Comparison of ENCODE assay signal across 8 cellular contexts in the genomic region with DNA sequence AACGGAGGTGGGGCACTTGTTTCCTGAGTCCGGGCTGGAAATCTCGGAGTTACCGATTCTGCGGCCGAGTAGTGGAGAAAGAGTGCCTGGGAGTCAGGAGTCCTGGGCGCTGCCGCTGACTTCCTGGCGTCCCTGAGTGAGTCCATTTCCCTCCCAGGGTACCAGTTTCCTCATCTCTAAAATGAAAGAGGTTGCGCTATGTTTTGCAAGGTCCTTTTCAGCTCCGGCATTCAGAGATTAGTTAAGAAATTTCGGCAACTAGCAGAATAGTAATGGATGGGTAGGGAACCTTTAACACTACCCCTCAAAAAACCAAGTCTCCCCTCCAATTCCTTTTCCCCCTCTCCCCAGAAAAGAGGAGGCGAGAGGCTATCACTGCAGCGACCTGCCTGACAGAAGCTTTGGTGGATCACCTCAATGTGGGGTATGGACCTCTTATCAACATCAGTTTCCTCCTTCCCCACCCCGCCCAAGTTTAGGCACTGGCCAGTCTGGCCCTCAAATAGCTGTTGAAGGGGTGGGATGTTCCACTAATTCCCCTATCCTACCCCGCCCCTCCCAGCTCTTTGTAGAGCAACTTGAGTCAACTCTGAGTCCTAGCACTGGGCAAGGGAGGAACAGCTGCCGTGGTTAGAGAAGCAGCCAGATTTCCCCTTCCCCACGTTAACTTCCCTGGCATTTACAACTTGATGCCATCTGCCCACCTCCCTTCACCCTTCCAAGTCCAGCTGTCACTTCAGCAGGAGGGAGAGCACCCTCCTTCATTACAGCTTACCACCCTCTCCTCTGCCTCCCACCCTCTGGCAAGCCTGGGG. TPM values are rescaled to one million over a fixed set of nuclear protein-coding genes. Genes with fewer than 3 reads are reported as not detected.
DNase-seq lines count a peak whose midpoint lies in the region; ATAC-seq and TF ChIP-seq lines count a peak whose summit lies in the region.

No MANE protein-coding gene starts in this region.

- intact Hi-C loops in upper lobe of right lung (cut with DNase I) = no loop called here

- TF ChIP-seq CTCF in GM12875 (IDR thresholded peaks at IDR 0.05; ENCODE audit: borderline replicate concordance, insufficient read depth, low read depth, low read length) (no peak), liver (IDR thresholded peaks at IDR 0.05; ENCODE audit: low read depth, low read length, missing input control) (no peak), upper lobe of right lung (IDR thresholded peaks at IDR 0.05) (no peak)

- H3K36me3 ChIP-seq in liver (ENCODE audit: control insufficient read depth in 4 of 4, insufficient read depth in 3 of 4, low read depth in 1 of 4, low read length in 3 of 4) (no peaks in the 10 kb centered on the region), upper lobe of right lung (peaks cover 5% of the 10 kb centered on the region)

- DNase-seq in Jurkat, Clone E6-1 (ENCODE audit: low read depth, low spot score) = no peak
- no peak for DNase-seq in upper lobe of right lung
- no peak for DNase-seq in HK-2 (ENCODE audit: unreplicated experiment)
- no peak for DNase-seq in middle frontal gyrus (ENCODE audit: extremely low spot score, low spot score)

- H3K4me1 ChIP-seq in liver (ENCODE audit: control insufficient read depth in 4 of 4, insufficient read depth in 4 of 4, low read length in 3 of 4) (peaks cover 26 to 65% (median 54%) of the 10 kb centered on the region in 4 donors), upper lobe of right lung (peaks cover 51% of the 10 kb centered on the region)

- no peaks in the 10 kb centered on the region for H3K9me3 ChIP-seq in liver (ENCODE audit: control insufficient read depth in 4 of 4, low read length in 3 of 4)
- no peaks in the 10 kb centered on the region for H3K9me3 ChIP-seq in upper lobe of right lung

- H3K27me3 ChIP-seq in liver (ENCODE audit: control insufficient read depth in 4 of 4, insufficient read depth in 4 of 4, low read length in 3 of 4) = no peaks in the 10 kb centered on the region
- no peaks in the 10 kb centered on the region for H3K27me3 ChIP-seq in upper lobe of right lung

- no peak for TF ChIP-seq RAD21 in liver (IDR thresholded peaks at IDR 0.05)

- peak overlapping the region; percentile 57 for H3K27ac ChIP-seq in adipose tissue (ENCODE audit: low read depth, low read length)
- peak overlapping the region; percentile 91 to 93 for H3K27ac ChIP-seq in liver (ENCODE audit: low read depth in 1 of 2, low read length in 2 of 2)
- peak overlapping the region; percentile 92 for H3K27ac ChIP-seq in upper lobe of right lung

- peak overlapping the region; percentile 78 for H3K4me3 ChIP-seq in GM12875 (ENCODE audit: low read depth, low read length)
- H3K4me3 ChIP-seq in Jurkat, Clone E6-1 (ENCODE audit: low read length) = peak overlapping the region; percentile 94
- H3K4me3 ChIP-seq in liver (ENCODE audit: low read depth in 1 of 3, low read length in 3 of 3) = peak overlapping the region; percentile 71 to 92 (median 84)
- H3K4me3 ChIP-seq in upper lobe of right lung = peak overlapping the region; percentile 85

- ATAC-seq in upper lobe of right lung (peak; percentile 12), GM19452 (IDR thresholded peaks at IDR 0.05; ENCODE audit: unreplicated experiment) (no peak)

- peak overlapping the region in 1 of 2 donors; percentile 77 for H3K9ac ChIP-seq in liver (ENCODE audit: low read depth in 1 of 2, low read length in 2 of 2)

- WGBS in adipose tissue, 3 donors = 9 to 11% (median 10%) methylated on average over 18 of the region's 18 CpGs
- WGBS in liver = 21% methylated on average over 18 of the region's 18 CpGs

TF ChIP-seq in liver, 16 proteins besides CTCF, POLR2A, EP300 and RAD21:
- no peak for TF ChIP-seq JUND (IDR thresholded peaks at IDR 0.05)
- TF ChIP-seq, protein P1, sequence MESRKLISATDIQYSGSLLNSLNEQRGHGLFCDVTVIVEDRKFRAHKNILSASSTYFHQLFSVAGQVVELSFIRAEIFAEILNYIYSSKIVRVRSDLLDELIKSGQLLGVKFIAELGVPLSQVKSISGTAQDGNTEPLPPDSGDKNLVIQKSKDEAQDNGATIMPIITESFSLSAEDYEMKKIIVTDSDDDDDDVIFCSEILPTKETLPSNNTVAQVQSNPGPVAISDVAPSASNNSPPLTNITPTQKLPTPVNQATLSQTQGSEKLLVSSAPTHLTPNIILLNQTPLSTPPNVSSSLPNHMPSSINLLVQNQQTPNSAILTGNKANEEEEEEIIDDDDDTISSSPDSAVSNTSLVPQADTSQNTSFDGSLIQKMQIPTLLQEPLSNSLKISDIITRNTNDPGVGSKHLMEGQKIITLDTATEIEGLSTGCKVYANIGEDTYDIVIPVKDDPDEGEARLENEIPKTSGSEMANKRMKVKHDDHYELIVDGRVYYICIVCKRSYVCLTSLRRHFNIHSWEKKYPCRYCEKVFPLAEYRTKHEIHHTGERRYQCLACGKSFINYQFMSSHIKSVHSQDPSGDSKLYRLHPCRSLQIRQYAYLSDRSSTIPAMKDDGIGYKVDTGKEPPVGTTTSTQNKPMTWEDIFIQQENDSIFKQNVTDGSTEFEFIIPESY (IDR thresholded peaks at IDR 0.05) = no peak
- TF ChIP-seq SP1 (IDR thresholded peaks at IDR 0.05) = no peak
- TF ChIP-seq HNF4A (conservative IDR thresholded peaks at IDR 0.05) = no peak
- TF ChIP-seq EGR1 (IDR thresholded peaks at IDR 0.05; ENCODE audit: low read depth in 2 of 2) = no peak
- TF ChIP-seq, protein P2, sequence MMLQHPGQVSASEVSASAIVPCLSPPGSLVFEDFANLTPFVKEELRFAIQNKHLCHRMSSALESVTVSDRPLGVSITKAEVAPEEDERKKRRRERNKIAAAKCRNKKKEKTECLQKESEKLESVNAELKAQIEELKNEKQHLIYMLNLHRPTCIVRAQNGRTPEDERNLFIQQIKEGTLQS (IDR thresholded peaks at IDR 0.05) = no peak
- TF ChIP-seq, protein P3, sequence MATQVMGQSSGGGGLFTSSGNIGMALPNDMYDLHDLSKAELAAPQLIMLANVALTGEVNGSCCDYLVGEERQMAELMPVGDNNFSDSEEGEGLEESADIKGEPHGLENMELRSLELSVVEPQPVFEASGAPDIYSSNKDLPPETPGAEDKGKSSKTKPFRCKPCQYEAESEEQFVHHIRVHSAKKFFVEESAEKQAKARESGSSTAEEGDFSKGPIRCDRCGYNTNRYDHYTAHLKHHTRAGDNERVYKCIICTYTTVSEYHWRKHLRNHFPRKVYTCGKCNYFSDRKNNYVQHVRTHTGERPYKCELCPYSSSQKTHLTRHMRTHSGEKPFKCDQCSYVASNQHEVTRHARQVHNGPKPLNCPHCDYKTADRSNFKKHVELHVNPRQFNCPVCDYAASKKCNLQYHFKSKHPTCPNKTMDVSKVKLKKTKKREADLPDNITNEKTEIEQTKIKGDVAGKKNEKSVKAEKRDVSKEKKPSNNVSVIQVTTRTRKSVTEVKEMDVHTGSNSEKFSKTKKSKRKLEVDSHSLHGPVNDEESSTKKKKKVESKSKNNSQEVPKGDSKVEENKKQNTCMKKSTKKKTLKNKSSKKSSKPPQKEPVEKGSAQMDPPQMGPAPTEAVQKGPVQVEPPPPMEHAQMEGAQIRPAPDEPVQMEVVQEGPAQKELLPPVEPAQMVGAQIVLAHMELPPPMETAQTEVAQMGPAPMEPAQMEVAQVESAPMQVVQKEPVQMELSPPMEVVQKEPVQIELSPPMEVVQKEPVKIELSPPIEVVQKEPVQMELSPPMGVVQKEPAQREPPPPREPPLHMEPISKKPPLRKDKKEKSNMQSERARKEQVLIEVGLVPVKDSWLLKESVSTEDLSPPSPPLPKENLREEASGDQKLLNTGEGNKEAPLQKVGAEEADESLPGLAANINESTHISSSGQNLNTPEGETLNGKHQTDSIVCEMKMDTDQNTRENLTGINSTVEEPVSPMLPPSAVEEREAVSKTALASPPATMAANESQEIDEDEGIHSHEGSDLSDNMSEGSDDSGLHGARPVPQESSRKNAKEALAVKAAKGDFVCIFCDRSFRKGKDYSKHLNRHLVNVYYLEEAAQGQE (IDR thresholded peaks at IDR 0.05) = no peak
- TF ChIP-seq HNF4G (IDR thresholded peaks at IDR 0.05) = no peak
- TF ChIP-seq, protein P4, sequence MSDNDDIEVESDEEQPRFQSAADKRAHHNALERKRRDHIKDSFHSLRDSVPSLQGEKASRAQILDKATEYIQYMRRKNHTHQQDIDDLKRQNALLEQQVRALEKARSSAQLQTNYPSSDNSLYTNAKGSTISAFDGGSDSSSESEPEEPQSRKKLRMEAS (IDR thresholded peaks at IDR 0.05) = no peak

RNA-seq across cellular contexts. Expression of a gene that starts 0.9 kb away (rescaled TPM):
- polyA plus RNA-seq in Jurkat, Clone E6-1 (2012; ENCODE audit: insufficient read depth, insufficient read length) = 218 TPM
- polyA plus RNA-seq in adipose tissue = 100 to 1,000 TPM; 103 to 323 (median 288) TPM
- 10 to 100 TPM; 43.7 to 79.6 TPM for total RNA-seq in liver
- 100 to 1,000 TPM; 150 TPM for polyA plus RNA-seq in liver
- 129 TPM for total RNA-seq in upper lobe of right lung

RNA-seq across cellular contexts. Expression of a gene that starts 3.4 kb away (rescaled TPM):
- 4.6 TPM for polyA plus RNA-seq in Jurkat, Clone E6-1 (2012; ENCODE audit: insufficient read depth, insufficient read length)
- polyA plus RNA-seq in adipose tissue = 100 to 1,000 TPM in 1 of 3 donors, 10 to 100 TPM in 1, 1 to 10 TPM in 1; 9.1 to 172 (median 48.9) TPM
- 10 to 100 TPM in 1 of 2 donors, 1 to 10 TPM in 1; 9.2 to 21.8 TPM for total RNA-seq in liver
- polyA plus RNA-seq in liver = 10 to 100 TPM; 36.6 to 61.7 TPM
- 6.0 TPM for total RNA-seq in upper lobe of right lung

RNA-seq across cellular contexts. Expression of a gene that starts 9.1 kb away (rescaled TPM):
- polyA plus RNA-seq in Jurkat, Clone E6-1 (2012; ENCODE audit: insufficient read depth, insufficient read length) = 6.4 TPM
- polyA plus RNA-seq in adipose tissue (100 to 1,000 TPM in 2 of 3 donors, 10 to 100 TPM in 1; 71.2 to 591 (median 227) TPM), liver (1 to 10 TPM; 2.8 to 4.9 TPM)
- total RNA-seq in liver (1 to 10 TPM in 1 of 2 donors, under 1 TPM in 1; 0.98 to 3.8 TPM), upper lobe of right lung (14.7 TPM)

RNA-seq across cellular contexts. Expression of a gene that starts 12.0 kb away (rescaled TPM):
- 177 TPM for polyA plus RNA-seq in Jurkat, Clone E6-1 (2012; ENCODE audit: insufficient read depth, insufficient read length)
- 1,000 to 10,000 TPM in 2 of 3 donors, 100 to 1,000 TPM in 1; 611 to 1,583 (median 1,331) TPM for polyA plus RNA-seq in adipose tissue
- 100 to 1,000 TPM; 185 to 373 TPM for total RNA-seq in liver
- polyA plus RNA-seq in liver = 100 to 1,000 TPM; 328 to 348 TPM
- 1,158 TPM for total RNA-seq in upper lobe of right lung

RNA-seq across cellular contexts. Expression of a gene that starts 26.1 kb away (rescaled TPM):
- polyA plus RNA-seq in Jurkat, Clone E6-1 (2012; ENCODE audit: insufficient read depth, insufficient read length) = 9.4 TPM
- polyA plus RNA-seq in adipose tissue (10 to 100 TPM in 1 of 3 donors, 1 to 10 TPM in 2; 1.5 to 10.2 (median 2.2) TPM), liver (under 1 TPM; 0.40 to 0.55 TPM)
- total RNA-seq in liver (1 to 10 TPM in 1 of 2 donors, under 1 TPM in 1; 0.84 to 5.0 TPM), upper lobe of right lung (5.8 TPM)
